1 cellular context compared by ENCODE assay signal in the genomic region with DNA sequence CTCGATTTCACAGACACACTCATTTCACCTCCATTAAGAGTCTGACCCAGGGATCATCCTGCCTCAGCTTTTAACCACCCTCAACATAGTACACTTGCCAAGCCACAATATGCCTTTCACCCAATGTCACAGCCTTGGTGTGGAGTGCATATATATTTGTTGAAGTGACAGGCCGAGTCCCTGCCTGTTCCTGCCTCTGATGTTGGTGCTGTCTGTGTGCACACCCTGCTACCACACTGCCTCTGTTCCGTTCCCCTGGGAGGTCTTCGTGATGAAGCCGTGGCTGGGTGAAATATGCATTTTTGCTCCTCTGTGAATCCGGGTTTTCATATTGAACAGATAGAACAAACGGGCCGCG.
TF ChIP-seq lines count a peak whose summit lies in the region.

No MANE protein-coding gene starts in this region.

TF ChIP-seq in WTC11, 78 proteins besides CTCF, POLR2A, EP300 and RAD21 (continued from another document):
- TF ChIP-seq, protein P1, sequence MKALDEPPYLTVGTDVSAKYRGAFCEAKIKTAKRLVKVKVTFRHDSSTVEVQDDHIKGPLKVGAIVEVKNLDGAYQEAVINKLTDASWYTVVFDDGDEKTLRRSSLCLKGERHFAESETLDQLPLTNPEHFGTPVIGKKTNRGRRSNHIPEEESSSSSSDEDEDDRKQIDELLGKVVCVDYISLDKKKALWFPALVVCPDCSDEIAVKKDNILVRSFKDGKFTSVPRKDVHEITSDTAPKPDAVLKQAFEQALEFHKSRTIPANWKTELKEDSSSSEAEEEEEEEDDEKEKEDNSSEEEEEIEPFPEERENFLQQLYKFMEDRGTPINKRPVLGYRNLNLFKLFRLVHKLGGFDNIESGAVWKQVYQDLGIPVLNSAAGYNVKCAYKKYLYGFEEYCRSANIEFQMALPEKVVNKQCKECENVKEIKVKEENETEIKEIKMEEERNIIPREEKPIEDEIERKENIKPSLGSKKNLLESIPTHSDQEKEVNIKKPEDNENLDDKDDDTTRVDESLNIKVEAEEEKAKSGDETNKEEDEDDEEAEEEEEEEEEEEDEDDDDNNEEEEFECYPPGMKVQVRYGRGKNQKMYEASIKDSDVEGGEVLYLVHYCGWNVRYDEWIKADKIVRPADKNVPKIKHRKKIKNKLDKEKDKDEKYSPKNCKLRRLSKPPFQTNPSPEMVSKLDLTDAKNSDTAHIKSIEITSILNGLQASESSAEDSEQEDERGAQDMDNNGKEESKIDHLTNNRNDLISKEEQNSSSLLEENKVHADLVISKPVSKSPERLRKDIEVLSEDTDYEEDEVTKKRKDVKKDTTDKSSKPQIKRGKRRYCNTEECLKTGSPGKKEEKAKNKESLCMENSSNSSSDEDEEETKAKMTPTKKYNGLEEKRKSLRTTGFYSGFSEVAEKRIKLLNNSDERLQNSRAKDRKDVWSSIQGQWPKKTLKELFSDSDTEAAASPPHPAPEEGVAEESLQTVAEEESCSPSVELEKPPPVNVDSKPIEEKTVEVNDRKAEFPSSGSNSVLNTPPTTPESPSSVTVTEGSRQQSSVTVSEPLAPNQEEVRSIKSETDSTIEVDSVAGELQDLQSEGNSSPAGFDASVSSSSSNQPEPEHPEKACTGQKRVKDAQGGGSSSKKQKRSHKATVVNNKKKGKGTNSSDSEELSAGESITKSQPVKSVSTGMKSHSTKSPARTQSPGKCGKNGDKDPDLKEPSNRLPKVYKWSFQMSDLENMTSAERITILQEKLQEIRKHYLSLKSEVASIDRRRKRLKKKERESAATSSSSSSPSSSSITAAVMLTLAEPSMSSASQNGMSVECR (CRISPR knock-in tag; IDR thresholded peaks at IDR 0.05; ENCODE audit: borderline replicate concordance) = no peak
